ENCODE assay signal across 1 cellular context in genomic region chr18:812673-813404, GRCh38.
TF ChIP-seq lines count a peak whose summit lies in the region.

No MANE protein-coding gene starts in this region.

TF ChIP-seq in K562, 482 proteins besides CTCF, POLR2A, EP300 and RAD21 (continued from another document and continues in another):
- TF ChIP-seq CBFB (CRISPR knock-in tag; IDR thresholded peaks at IDR 0.05) (no peak), DLX4 (CRISPR knock-in tag; IDR thresholded peaks at IDR 0.05) (no peak), ZNF717 (CRISPR knock-in tag; IDR thresholded peaks at IDR 0.05) (no peak; the same call in 1 of the 2 replicates), TAL1 (IDR thresholded peaks at IDR 0.05) (peak; percentile 4), MTA3 (IDR thresholded peaks at IDR 0.05; ENCODE audit: borderline replicate concordance) (peak; percentile 84), ZNF609 (CRISPR knock-in tag; IDR thresholded peaks at IDR 0.05; ENCODE audit: borderline replicate concordance) (no peak), KLF1 (tag; IDR thresholded peaks at IDR 0.05) (no peak; the same call in 1 of the 2 replicates), TARDBP (IDR thresholded peaks at IDR 0.05) (0 out of 2 replicates have a peak, but pooled peaks have one; percentile 17), NCOA1 (IDR thresholded peaks at IDR 0.05; ENCODE audit: low read depth) (0 out of 2 replicates have a peak, but pooled peaks have one; percentile 68), ZNF696 (CRISPR knock-in tag; conservative IDR thresholded peaks at IDR 0.05) (no peak), SMAD4 (CRISPR knock-in tag; conservative IDR thresholded peaks at IDR 0.05) (peak; percentile 72), CHD2 (IDR thresholded peaks at IDR 0.05; ENCODE audit: low read depth, low read length) (no peak), MCM7 (IDR thresholded peaks at IDR 0.05) (no peak), MIER1 (IDR thresholded peaks at IDR 0.05; ENCODE audit: low read depth) (peak; percentile 33; the same call in 1 of the 2 replicates), ZNF253 (CRISPR knock-in tag; conservative IDR thresholded peaks at IDR 0.05) (no peak), ZNF699 (CRISPR knock-in tag; IDR thresholded peaks at IDR 0.05; ENCODE audit: insufficient replicate concordance) (no peak), NONO (IDR thresholded peaks at IDR 0.05; ENCODE audit: low read depth in 2 of 2, low read length in 1 of 2) (no peak), BCOR (IDR thresholded peaks at IDR 0.05) (peak; percentile 54; the same call in 1 of the 2 replicates), CCAR2 (IDR thresholded peaks at IDR 0.05; ENCODE audit: low read depth, low read length) (no peak), YBX1 (IDR thresholded peaks at IDR 0.05) (no peak), SIN3A (IDR thresholded peaks at IDR 0.05; ENCODE audit: borderline replicate concordance in 2 of 2, control insufficient read depth in 1 of 2, low read depth in 2 of 2, low read length in 2 of 2) (no peak), TBL1XR1 (IDR thresholded peaks at IDR 0.05; ENCODE audit: low read length in 2 of 2) (peak; percentile 6 to 53; a peak in 3 of 4 replicates), PBX2 (CRISPR knock-in tag; IDR thresholded peaks at IDR 0.05; ENCODE audit: low read depth) (no peak), PBX2 (tag; conservative IDR thresholded peaks at IDR 0.05; ENCODE audit: low read depth) (no peak), FOXA1 (IDR thresholded peaks at IDR 0.05; ENCODE audit: borderline replicate concordance) (no peak), ZC3H8 (IDR thresholded peaks at IDR 0.05) (no peak), POU5F1 (IDR thresholded peaks at IDR 0.05; ENCODE audit: borderline replicate concordance, low read depth, low read length, partially characterized antibody) (no peak), JUND (IDR thresholded peaks at IDR 0.05; ENCODE audit: borderline replicate concordance, low read depth, low read length) (peak; percentile 22; the same call in 1 of the 2 replicates), JUND (tag; IDR thresholded peaks at IDR 0.05; ENCODE audit: borderline replicate concordance, low read depth, low read length) (peak; percentile 10; the same call in 1 of the 3 replicates), MTF1 (CRISPR knock-in tag; IDR thresholded peaks at IDR 0.05; ENCODE audit: borderline replicate concordance) (no peak), KDM2B (CRISPR knock-in tag; IDR thresholded peaks at IDR 0.05) (no peak), BMI1 (IDR thresholded peaks at IDR 0.05; ENCODE audit: low read length) (no peak), KAT2B (IDR thresholded peaks at IDR 0.05; ENCODE audit: low read depth, low read length) (no peak), BRF1 (IDR thresholded peaks at IDR 0.05; ENCODE audit: borderline replicate concordance, extremely low read depth, insufficient read length) (no peak), CAMTA2 (CRISPR knock-in tag; conservative IDR thresholded peaks at IDR 0.05) (0 out of 2 replicates have a peak, but pooled peaks have one; percentile 14), ILK (tag; IDR thresholded peaks at IDR 0.05; ENCODE audit: borderline replicate concordance, low read depth) (no peak), HNRNPLL (IDR thresholded peaks at IDR 0.05; ENCODE audit: low read depth, low read length, poor library complexity, severe bottlenecking) (no peak), DNMT1 (IDR thresholded peaks at IDR 0.05) (0 out of 2 replicates have a peak, but pooled peaks have one; percentile 21), THRAP3 (IDR thresholded peaks at IDR 0.05; ENCODE audit: borderline replicate concordance) (no peak), NCOA6 (IDR thresholded peaks at IDR 0.05) (no peak), FOS (IDR thresholded peaks at IDR 0.05; ENCODE audit: extremely low read depth, insufficient read length) (no peak), RUNX1 (IDR thresholded peaks at IDR 0.05; ENCODE audit: low read depth) (no peak), POLR2B (IDR thresholded peaks at IDR 0.05; ENCODE audit: low read depth, partially characterized antibody) (peak; percentile 88), ZNF444 (CRISPR knock-in tag; IDR thresholded peaks at IDR 0.05) (no peak), NFRKB (IDR thresholded peaks at IDR 0.05; ENCODE audit: low read depth) (peak; percentile 96; the same call in 1 of the 2 replicates), TRIM24 (IDR thresholded peaks at IDR 0.05) (peak in 1 of 2 experiments; percentile 24; a peak in 2 of 4 replicates), MLX (CRISPR knock-in tag; conservative IDR thresholded peaks at IDR 0.05) (no peak; a peak in 1 of 4 replicates), EHMT2 (IDR thresholded peaks at IDR 0.05) (0 out of 2 replicates have a peak, but pooled peaks have one; percentile 42), ESRRA (IDR thresholded peaks at IDR 0.05; ENCODE audit: borderline replicate concordance, low read depth) (peak; percentile 96), ZNF384 (IDR thresholded peaks at IDR 0.05; ENCODE audit: low read depth, low read length) (peak; percentile 56; the same call in 1 of the 2 replicates), ZNF398 (CRISPR knock-in tag; IDR thresholded peaks at IDR 0.05) (no peak), RHOXF2B (CRISPR knock-in tag; conservative IDR thresholded peaks at IDR 0.05) (no peak), ZNF347 (CRISPR knock-in tag; IDR thresholded peaks at IDR 0.05; ENCODE audit: low read depth) (no peak), TRIM25 (IDR thresholded peaks at IDR 0.05; ENCODE audit: borderline replicate concordance) (peak; percentile 29; the same call in 1 of the 2 replicates), GTF2F1 (IDR thresholded peaks at IDR 0.05; ENCODE audit: low read depth, low read length) (0 out of 2 replicates have a peak, but pooled peaks have one; percentile 8), ZFP30 (CRISPR knock-in tag; IDR thresholded peaks at IDR 0.05; ENCODE audit: borderline replicate concordance) (no peak), SREBF1 (IDR thresholded peaks at IDR 0.05; ENCODE audit: borderline replicate concordance, low read depth, low read length) (no peak)
- TF ChIP-seq, protein P1, sequence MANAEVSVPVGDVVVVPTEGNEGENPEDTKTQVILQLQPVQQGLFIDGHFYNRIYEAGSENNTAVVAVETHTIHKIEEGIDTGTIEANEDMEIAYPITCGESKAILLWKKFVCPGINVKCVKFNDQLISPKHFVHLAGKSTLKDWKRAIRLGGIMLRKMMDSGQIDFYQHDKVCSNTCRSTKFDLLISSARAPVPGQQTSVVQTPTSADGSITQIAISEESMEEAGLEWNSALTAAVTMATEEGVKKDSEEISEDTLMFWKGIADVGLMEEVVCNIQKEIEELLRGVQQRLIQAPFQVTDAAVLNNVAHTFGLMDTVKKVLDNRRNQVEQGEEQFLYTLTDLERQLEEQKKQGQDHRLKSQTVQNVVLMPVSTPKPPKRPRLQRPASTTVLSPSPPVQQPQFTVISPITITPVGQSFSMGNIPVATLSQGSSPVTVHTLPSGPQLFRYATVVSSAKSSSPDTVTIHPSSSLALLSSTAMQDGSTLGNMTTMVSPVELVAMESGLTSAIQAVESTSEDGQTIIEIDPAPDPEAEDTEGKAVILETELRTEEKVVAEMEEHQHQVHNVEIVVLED (CRISPR knock-in tag; IDR thresholded peaks at IDR 0.05), result no peak; the same call in 1 of the 2 replicates
- TF ChIP-seq, protein P2, sequence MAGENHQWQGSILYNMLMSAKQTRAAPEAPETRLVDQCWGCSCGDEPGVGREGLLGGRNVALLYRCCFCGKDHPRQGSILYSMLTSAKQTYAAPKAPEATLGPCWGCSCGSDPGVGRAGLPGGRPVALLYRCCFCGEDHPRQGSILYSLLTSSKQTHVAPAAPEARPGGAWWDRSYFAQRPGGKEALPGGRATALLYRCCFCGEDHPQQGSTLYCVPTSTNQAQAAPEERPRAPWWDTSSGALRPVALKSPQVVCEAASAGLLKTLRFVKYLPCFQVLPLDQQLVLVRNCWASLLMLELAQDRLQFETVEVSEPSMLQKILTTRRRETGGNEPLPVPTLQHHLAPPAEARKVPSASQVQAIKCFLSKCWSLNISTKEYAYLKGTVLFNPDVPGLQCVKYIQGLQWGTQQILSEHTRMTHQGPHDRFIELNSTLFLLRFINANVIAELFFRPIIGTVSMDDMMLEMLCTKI (IDR thresholded peaks at IDR 0.05; ENCODE audit: partially characterized antibody), result no peak
